Comparison of ENCODE assay signal across 17 cellular contexts in the genomic region with DNA sequence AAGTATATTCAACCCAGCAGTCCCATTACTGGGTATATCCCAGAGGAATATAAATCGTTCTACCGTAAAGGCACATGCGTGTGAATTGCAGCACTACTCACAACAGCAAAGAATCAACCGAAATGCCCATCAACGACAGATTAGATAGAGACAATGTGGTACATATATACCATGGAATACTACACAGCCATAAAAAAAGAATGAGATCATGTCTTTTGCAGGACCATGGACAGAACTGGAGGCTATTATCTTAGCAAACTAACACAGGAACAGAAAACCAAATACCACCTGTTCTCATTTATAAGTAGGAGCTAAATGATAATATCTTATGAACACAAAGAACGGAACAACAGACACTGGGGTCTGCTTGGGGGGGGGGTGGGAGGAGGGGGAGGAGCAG. TPM values are rescaled to one million over a fixed set of nuclear protein-coding genes. Genes with fewer than 3 reads are reported as not detected.
DNase-seq lines count a peak whose midpoint lies in the region; ATAC-seq, FAIRE-seq and TF ChIP-seq lines count a peak whose summit lies in the region.
"Had no signal": no experiment of that assay in that cellular context is flagged by ENCODE, and none has a peak within 500 bp of the region (broad histone marks: within the 10 kb centered on the region; RNA-seq: fewer than 3 reads in every experiment).

No MANE protein-coding gene starts in this region.

- intact Hi-C loops in pancreas (cut with DNase I), result loop anchor here in 1 of 3 donors (10.0 kb wide), 1 partner anchor 507 kb away; no protein-coding TSS in a partner anchor

- H3K9ac ChIP-seq in GM23248, result no peak overlapping the region

- peaks cover 8% of the 10 kb centered on the region for H3F3A ChIP-seq in GM23248 (ENCODE audit: insufficient read depth)

- H3K79me2 ChIP-seq in GM23248 (ENCODE audit: insufficient read depth), result no peaks in the 10 kb centered on the region

- H3K4me2 ChIP-seq in A549, result no peak overlapping the region
- no peak overlapping the region for H3K4me2 ChIP-seq in GM23248 (ENCODE audit: unreplicated experiment)

- TF ChIP-seq RAD21 in A549 (conservative IDR thresholded peaks at IDR 0.05 in 1 of 2, IDR thresholded peaks at IDR 0.05 in 1 of 2), result no peak
- no peak for TF ChIP-seq RAD21 in Ishikawa (IDR thresholded peaks at IDR 0.05; ENCODE audit: low read depth)

- TF ChIP-seq CTCF in A549 (IDR thresholded peaks at IDR 0.05) (no peak), gastroesophageal sphincter (IDR thresholded peaks at IDR 0.05) (no peak), pancreas (IDR thresholded peaks at IDR 0.05) (no peak)

- H3K9me2 ChIP-seq in GM23248 (ENCODE audit: insufficient read depth), result no peaks in the 10 kb centered on the region

- no peak for DNase-seq in A549 (ENCODE audit: low read depth in 1 of 2, low spot score in 1 of 2)
- peak; percentile 8 for DNase-seq in GM23248
- DNase-seq in GOT3 (lab: John Stamatoyannopoulos, UW), result no peak
- no peak for DNase-seq in pancreas
- DNase-seq: 8988T; C1 segment of cervical spinal cord; Calu3; CD4-positive, alpha-beta memory T cell; COR-L47; DMS53; DMS79 treated with DMSO at 0.1 percent for 48 hours; GF-D8; HCEC 1CT had no signal

- H3K27me3 ChIP-seq in GM23248 (replicated peaks; ENCODE audit: insufficient read depth) (no peaks in the 10 kb centered on the region), gastroesophageal sphincter (no peaks in the 10 kb centered on the region), pancreas (no peaks in the 10 kb centered on the region)

- in situ Hi-C loops in GM23248 (cut with MboI), result loop anchor here (25.0 kb wide), 1 partner anchor 224 kb away; no protein-coding TSS in a partner anchor

- WGBS in A549 (ENCODE audit: missing lambda C conversion rate), result 80% methylated on average over 6 of the region's 6 CpGs
- 79 to 90% methylated on average over 6 of the region's 6 CpGs for WGBS in GM23248 (ENCODE audit: low coverage in 1 of 2, low lambda C conversion rate in 2 of 2, missing lambda C conversion rate in 2 of 2), 2 experiments
- WGBS in gastroesophageal sphincter (ENCODE audit: low coverage in 1 of 2), 2 donors, result 96% methylated on average over 6 of the region's 6 CpGs; no CpG with 5 or more reads in 1 of the 2 donors
- WGBS in pancreas, 2 donors, result 83 to 91% methylated on average over 6 of the region's 6 CpGs

- no peak overlapping the region for H2AFZ ChIP-seq in GM23248

- H3K4me1 ChIP-seq in A549, result peaks cover 3% of the 10 kb centered on the region; the same call in 1 of the 3 replicates
- H3K4me1 ChIP-seq in GM23248 (ENCODE audit: insufficient read depth), result peaks cover 33% of the 10 kb centered on the region
- H3K4me1 ChIP-seq in gastroesophageal sphincter, result no peaks in the 10 kb centered on the region
- no peaks in the 10 kb centered on the region for H3K4me1 ChIP-seq in pancreas

- no peak for ATAC-seq in A549
- ATAC-seq in gastroesophageal sphincter, result no peak
- ATAC-seq in pancreas, result no peak

- no peaks in the 10 kb centered on the region for H3K36me3 ChIP-seq in GM23248 (ENCODE audit: low read depth)
- H3K36me3 ChIP-seq in gastroesophageal sphincter, result no peaks in the 10 kb centered on the region
- no peaks in the 10 kb centered on the region for H3K36me3 ChIP-seq in pancreas

- no peaks in the 10 kb centered on the region for H4K20me1 ChIP-seq in GM23248 (ENCODE audit: insufficient read depth)

- POLR2A ChIA-PET in A549 (lab: Yijun Ruan, JAX), result no interaction called here

- CTCF ChIA-PET in A549 (lab: Yijun Ruan, JAX), result interaction anchor here (1.2 to 1.5 kb wide), 3 partner anchors 12 to 502 kb away, joined by 3 to 7 read pairs (median 3); no protein-coding TSS in a partner anchor

- TF ChIP-seq EP300 in A549 (IDR thresholded peaks at IDR 0.05), result no peak
- TF ChIP-seq EP300 in Ishikawa (IDR thresholded peaks at IDR 0.05; ENCODE audit: borderline replicate concordance), result no peak
- TF ChIP-seq EP300 in gastroesophageal sphincter (IDR thresholded peaks at IDR 0.05), result no peak

- H3K4me3 ChIP-seq in A549, result no peak overlapping the region
- no peak overlapping the region for H3K4me3 ChIP-seq in GM23248
- H3K4me3 ChIP-seq in gastroesophageal sphincter, result no peak overlapping the region
- no peak overlapping the region for H3K4me3 ChIP-seq in pancreas

- no peak for FAIRE-seq in A549 (lab: Jason Lieb, UNC)
- FAIRE-seq in pancreas (lab: Jason Lieb, UNC), result no peak
- FAIRE-seq: GM12892, H54 had no signal

- TF ChIP-seq POLR2A in A549 (IDR thresholded peaks at IDR 0.05; ENCODE audit: low read length) (no peak), gastroesophageal sphincter (IDR thresholded peaks at IDR 0.05) (no peak)

- H3K9me3 ChIP-seq in A549, result no peaks in the 10 kb centered on the region
- H3K9me3 ChIP-seq in GM23248 (ENCODE audit: low read depth), result no peaks in the 10 kb centered on the region
- no peaks in the 10 kb centered on the region for H3K9me3 ChIP-seq in gastroesophageal sphincter
- H3K9me3 ChIP-seq in pancreas, result no peaks in the 10 kb centered on the region

- H3K27ac ChIP-seq in A549 (no peak overlapping the region), GM23248 (no peak overlapping the region), gastroesophageal sphincter (no peak overlapping the region), pancreas (no peak overlapping the region)

TF ChIP-seq in Ishikawa, 13 proteins besides CTCF, POLR2A, EP300 and RAD21:
- TF ChIP-seq, protein P1, sequence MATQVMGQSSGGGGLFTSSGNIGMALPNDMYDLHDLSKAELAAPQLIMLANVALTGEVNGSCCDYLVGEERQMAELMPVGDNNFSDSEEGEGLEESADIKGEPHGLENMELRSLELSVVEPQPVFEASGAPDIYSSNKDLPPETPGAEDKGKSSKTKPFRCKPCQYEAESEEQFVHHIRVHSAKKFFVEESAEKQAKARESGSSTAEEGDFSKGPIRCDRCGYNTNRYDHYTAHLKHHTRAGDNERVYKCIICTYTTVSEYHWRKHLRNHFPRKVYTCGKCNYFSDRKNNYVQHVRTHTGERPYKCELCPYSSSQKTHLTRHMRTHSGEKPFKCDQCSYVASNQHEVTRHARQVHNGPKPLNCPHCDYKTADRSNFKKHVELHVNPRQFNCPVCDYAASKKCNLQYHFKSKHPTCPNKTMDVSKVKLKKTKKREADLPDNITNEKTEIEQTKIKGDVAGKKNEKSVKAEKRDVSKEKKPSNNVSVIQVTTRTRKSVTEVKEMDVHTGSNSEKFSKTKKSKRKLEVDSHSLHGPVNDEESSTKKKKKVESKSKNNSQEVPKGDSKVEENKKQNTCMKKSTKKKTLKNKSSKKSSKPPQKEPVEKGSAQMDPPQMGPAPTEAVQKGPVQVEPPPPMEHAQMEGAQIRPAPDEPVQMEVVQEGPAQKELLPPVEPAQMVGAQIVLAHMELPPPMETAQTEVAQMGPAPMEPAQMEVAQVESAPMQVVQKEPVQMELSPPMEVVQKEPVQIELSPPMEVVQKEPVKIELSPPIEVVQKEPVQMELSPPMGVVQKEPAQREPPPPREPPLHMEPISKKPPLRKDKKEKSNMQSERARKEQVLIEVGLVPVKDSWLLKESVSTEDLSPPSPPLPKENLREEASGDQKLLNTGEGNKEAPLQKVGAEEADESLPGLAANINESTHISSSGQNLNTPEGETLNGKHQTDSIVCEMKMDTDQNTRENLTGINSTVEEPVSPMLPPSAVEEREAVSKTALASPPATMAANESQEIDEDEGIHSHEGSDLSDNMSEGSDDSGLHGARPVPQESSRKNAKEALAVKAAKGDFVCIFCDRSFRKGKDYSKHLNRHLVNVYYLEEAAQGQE (IDR thresholded peaks at IDR 0.05; ENCODE audit: low read depth), result peak; percentile 58; the same call in 1 of the 2 replicates
- TF ChIP-seq, protein P2, sequence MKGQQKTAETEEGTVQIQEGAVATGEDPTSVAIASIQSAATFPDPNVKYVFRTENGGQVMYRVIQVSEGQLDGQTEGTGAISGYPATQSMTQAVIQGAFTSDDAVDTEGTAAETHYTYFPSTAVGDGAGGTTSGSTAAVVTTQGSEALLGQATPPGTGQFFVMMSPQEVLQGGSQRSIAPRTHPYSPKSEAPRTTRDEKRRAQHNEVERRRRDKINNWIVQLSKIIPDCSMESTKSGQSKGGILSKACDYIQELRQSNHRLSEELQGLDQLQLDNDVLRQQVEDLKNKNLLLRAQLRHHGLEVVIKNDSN (IDR thresholded peaks at IDR 0.05), result no peak

RNA-seq across cellular contexts. Expression of gene KLHL7, which starts 44.3 kb away (rescaled TPM):
- 36.3 and 45.4 TPM in 2 replicates for polyA plus RNA-seq in A549 (2011; rRNA removed)
- 17.8 and 19.9 TPM in 2 replicates for polyA plus RNA-seq in A549 (2012; cell fraction: cytosol; rRNA removed)
- 11.9 and 15.0 TPM in 2 replicates for polyA plus RNA-seq in A549 (2012; cell fraction: nucleus; rRNA removed)
- polyA plus RNA-seq in A549 (2017; fragmentation: RNase III; extraction: RNeasy Plus Mini Kit Qiagen cat#74134 plus additional on column Dnase treatment), result 21.7 to 23.9 TPM (median 23.3 TPM) in 3 replicates
- polyA minus RNA-seq in A549 (2011; rRNA and poly(A)+ RNA removed), result 9.3 and 11.0 TPM in 2 replicates
- 34.9 and 57.7 TPM in 2 replicates for total RNA-seq in GM23248 (2014; rRNA removed; shearing (Covaris generic))
- polyA plus RNA-seq in GM23248 (2016; fragmentation: Nextera tagmentation; extraction: Ambion mirVana), result 33.9 and 39.6 TPM in 2 replicates
- total RNA-seq in gastroesophageal sphincter, result 10 to 100 TPM; 21.3 to 45.9 (median 27.6) TPM
- total RNA-seq in pancreas, result 10 to 100 TPM in 2 of 6 donors, 1 to 10 TPM in 4; 7.2 to 13.4 (median 9.8) TPM
- 1 to 10 TPM; 5.4 to 8.3 TPM for polyA plus RNA-seq in pancreas

RNA-seq across cellular contexts. Expression of gene HYCC1, which starts 47.4 kb away (rescaled TPM):
- polyA plus RNA-seq in A549 (2011; rRNA removed) (13.5 and 16.8 TPM in 2 replicates), A549 (2017; fragmentation: RNase III; extraction: RNeasy Plus Mini Kit Qiagen cat#74134 plus additional on column Dnase treatment) (22.1 to 24.6 TPM (median 22.5 TPM) in 3 replicates), GM23248 (2016; fragmentation: Nextera tagmentation; extraction: Ambion mirVana) (56.9 and 62.9 TPM in 2 replicates), pancreas (1 to 10 TPM; 3.8 TPM)
- 5.5 and 8.1 TPM in 2 replicates for polyA plus RNA-seq in A549 (2012; cell fraction: cytosol; rRNA removed)
- 2.1 and 5.5 TPM in 2 replicates for polyA plus RNA-seq in A549 (2012; cell fraction: nucleus; rRNA removed)
- polyA minus RNA-seq in A549 (2011; rRNA and poly(A)+ RNA removed), result 8.1 and 8.6 TPM in 2 replicates
- 55.6 and 59.2 TPM in 2 replicates for total RNA-seq in GM23248 (2014; rRNA removed; shearing (Covaris generic))
- total RNA-seq in gastroesophageal sphincter (10 to 100 TPM; 39.7 to 87.7 (median 52.7) TPM), pancreas (10 to 100 TPM in 1 of 6 donors, 1 to 10 TPM in 5; 7.6 to 15.5 (median 9.5) TPM)
